Comparison of ENCODE assay signal across 15 cellular contexts in the genomic region with DNA sequence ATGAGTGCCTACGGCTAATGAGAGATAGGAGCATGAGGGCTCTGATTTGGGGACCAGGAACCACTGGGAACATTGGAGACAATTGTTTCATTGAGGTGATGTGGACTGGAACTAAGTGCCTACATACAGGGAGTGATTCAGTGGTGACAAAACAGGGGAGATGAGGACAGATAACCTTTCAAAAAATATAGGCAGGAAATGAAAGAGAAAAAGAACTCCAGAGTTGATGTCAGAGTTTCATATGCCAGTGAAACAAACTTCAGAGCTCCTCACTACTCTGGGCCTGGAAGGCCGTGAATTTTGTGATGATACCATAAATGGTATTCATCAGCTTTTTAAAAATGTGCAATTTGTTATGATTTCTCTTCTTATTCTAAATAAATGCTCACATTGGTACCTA. TPM values are rescaled to one million over a fixed set of nuclear protein-coding genes. Genes with fewer than 3 reads are reported as not detected.
A peak's percentile ranks its signal among the peaks of the same experiment; 100 is the strongest.
DNase-seq lines count a peak whose midpoint lies in the region; ATAC-seq and TF ChIP-seq lines count a peak whose summit lies in the region.
"Had no signal": no experiment of that assay in that cellular context is flagged by ENCODE, and none has a peak within 500 bp of the region (broad histone marks: within the 10 kb centered on the region; RNA-seq: fewer than 3 reads in every experiment).

No MANE protein-coding gene starts in this region.

- no peak overlapping the region for H3K27ac ChIP-seq in OCI-LY7 (ENCODE audit: low read depth, low read length, poor library complexity, severe bottlenecking)
- peak overlapping the region; percentile 17 for H3K27ac ChIP-seq in colonic mucosa
- H3K27ac ChIP-seq: thoracic aorta had no signal

- H3K9me3 ChIP-seq in OCI-LY7 (ENCODE audit: low read length) (no peaks in the 10 kb centered on the region), colonic mucosa (no peaks in the 10 kb centered on the region)
- H3K9me3 ChIP-seq: thoracic aorta had no signal

- H3K27ac Mint-ChIP-seq in activated naive CD4-positive, alpha-beta T cell treated with anti-CD3 and anti-CD28 coated beads for 36 hours: peak overlapping the region; percentile 89
- H3K27ac Mint-ChIP-seq in stimulated activated naive CD8-positive, alpha-beta T cell treated with anti-CD3 and anti-CD28 coated beads, Interleukin-15, Interleukin-2, amounts not matched to agents 100 ng/mL and 50 ng/mL, for 24 hours: peak overlapping the region; percentile 100

- H3K79me2 ChIP-seq in OCI-LY7 (ENCODE audit: insufficient read depth, low read depth, low read length): no peaks in the 10 kb centered on the region

- no peaks in the 10 kb centered on the region for H3K27me3 ChIP-seq in colonic mucosa

- H3K36me3 Mint-ChIP-seq in activated naive CD4-positive, alpha-beta T cell treated with anti-CD3 and anti-CD28 coated beads for 36 hours (ENCODE audit: low read depth): no peaks in the 10 kb centered on the region
- peaks cover 3% of the 10 kb centered on the region for H3K36me3 Mint-ChIP-seq in stimulated activated naive CD8-positive, alpha-beta T cell treated with anti-CD3 and anti-CD28 coated beads, Interleukin-15, Interleukin-2, amounts not matched to agents 100 ng/mL and 50 ng/mL, for 24 hours (ENCODE audit: low read depth)

- H3K4me3 Mint-ChIP-seq in activated naive CD4-positive, alpha-beta T cell treated with anti-CD3 and anti-CD28 coated beads for 36 hours: no peak overlapping the region
- peak overlapping the region; percentile 75 for H3K4me3 Mint-ChIP-seq in stimulated activated naive CD8-positive, alpha-beta T cell treated with anti-CD3 and anti-CD28 coated beads, Interleukin-15, Interleukin-2, amounts not matched to agents 100 ng/mL and 50 ng/mL, for 24 hours

- H4K20me1 ChIP-seq in OCI-LY7 (ENCODE audit: insufficient read depth, low read length): no peaks in the 10 kb centered on the region

- DNase-seq in activated naive CD4-positive, alpha-beta T cell treated with anti-CD3 and anti-CD28 coated beads for 36 hours: peak; percentile 21
- no peak for DNase-seq in activated naive CD4-positive, alpha-beta T cell treated with anti-CD3 and anti-CD28 coated beads, Interleukin-2, amount 50 U/mL, for 16 hours
- DNase-seq in OCI-LY7 (ENCODE audit: low spot score) (no peak), colonic mucosa (no peak), NCI-H2196 (lab: John Stamatoyannopoulos, UW; ENCODE audit: unreplicated experiment) (no peak), superior temporal gyrus (ENCODE audit: extremely low spot score) (no peak)
- DNase-seq: activated CD4-positive, alpha-beta T cell treated with anti-CD3 and anti-CD28 coated beads for 1 hour; aorta; HCEC 1CT; hypothalamus; NCI-H524; SHP77 had no signal

- no peak overlapping the region for H3K9ac ChIP-seq in colonic mucosa (ENCODE audit: low read depth in 2 of 2, low read length in 2 of 2)

- H3K4me2 ChIP-seq in OCI-LY7 (ENCODE audit: low read length): no peak overlapping the region

- peak overlapping the region; percentile 27; the same call in 1 of the 2 replicates for H2AFZ ChIP-seq in OCI-LY7 (ENCODE audit: low read length)

- H3K4me1 ChIP-seq in OCI-LY7 (ENCODE audit: insufficient read depth, low read length, poor library complexity, severe bottlenecking) (no peaks in the 10 kb centered on the region), colonic mucosa (no peaks in the 10 kb centered on the region)

- CTCF ChIA-PET in activated naive CD4-positive, alpha-beta T cell treated with anti-CD3 and anti-CD28 coated beads for 36 hours (lab: Charles Lee): interaction anchor here (0.7 to 1.6 kb wide), 3 partner anchors 28 to 254 kb away, joined by 3 to 10 read pairs (median 3); no protein-coding TSS in a partner anchor
- CTCF ChIA-PET in OCI-LY7 (lab: Charles Lee; ENCODE audit: unreplicated experiment): no interaction called here

- no peaks in the 10 kb centered on the region for H3K9me2 ChIP-seq in OCI-LY7 (ENCODE audit: insufficient read depth, low read length)

- intact Hi-C loops in activated naive CD4-positive, alpha-beta T cell treated with anti-CD3 and anti-CD28 coated beads for 36 hours (cut with micrococcal nuclease): loop anchor here (1.0 to 5.0 kb wide), 4 partner anchors 19 to 361 kb away; no protein-coding TSS in a partner anchor
- intact Hi-C loops in OCI-LY7 (cut with micrococcal nuclease; ENCODE audit: unreplicated experiment) (no loop called here), colonic mucosa (cut with DNase I) (no loop called here)

- ATAC-seq in GM19023 (IDR thresholded peaks at IDR 0.05; ENCODE audit: unreplicated experiment): no peak

- H3K4me1 Mint-ChIP-seq in activated naive CD4-positive, alpha-beta T cell treated with anti-CD3 and anti-CD28 coated beads for 36 hours (ENCODE audit: low read depth): peaks cover 53% of the 10 kb centered on the region
- no peaks in the 10 kb centered on the region for H3K4me1 Mint-ChIP-seq in stimulated activated naive CD8-positive, alpha-beta T cell treated with anti-CD3 and anti-CD28 coated beads, Interleukin-15, Interleukin-2, amounts not matched to agents 100 ng/mL and 50 ng/mL, for 24 hours (ENCODE audit: low read depth)

- no TSS peak for BruUV-seq in OCI-LY7 (replicated peaks; lab: Mats Ljungman, UMichigan)

- no peaks in the 10 kb centered on the region for H3K27me3 Mint-ChIP-seq in activated naive CD4-positive, alpha-beta T cell treated with anti-CD3 and anti-CD28 coated beads for 36 hours (ENCODE audit: low read depth)
- no peaks in the 10 kb centered on the region for H3K27me3 Mint-ChIP-seq in stimulated activated naive CD8-positive, alpha-beta T cell treated with anti-CD3 and anti-CD28 coated beads, Interleukin-15, Interleukin-2, amounts not matched to agents 100 ng/mL and 50 ng/mL, for 24 hours

- no peaks in the 10 kb centered on the region for H3K9me3 Mint-ChIP-seq in activated naive CD4-positive, alpha-beta T cell treated with anti-CD3 and anti-CD28 coated beads for 36 hours
- H3K9me3 Mint-ChIP-seq in stimulated activated naive CD8-positive, alpha-beta T cell treated with anti-CD3 and anti-CD28 coated beads, Interleukin-15, Interleukin-2, amounts not matched to agents 100 ng/mL and 50 ng/mL, for 24 hours: peaks cover 4% of the 10 kb centered on the region

- H3K4me3 ChIP-seq in OCI-LY7 (ENCODE audit: low read depth, low read length, poor library complexity, severe bottlenecking) (no peak overlapping the region), colonic mucosa (no peak overlapping the region)
- H3K4me3 ChIP-seq: thoracic aorta had no signal

- H3K36me3 ChIP-seq in OCI-LY7 (ENCODE audit: insufficient read depth, low read length) (no peaks in the 10 kb centered on the region), colonic mucosa (no peaks in the 10 kb centered on the region)
- H3K36me3 ChIP-seq: thoracic aorta had no signal

- TF ChIP-seq CTCF in OCI-LY7 (conservative IDR thresholded peaks at IDR 0.05; ENCODE audit: low read length) (no peak), colonic mucosa (IDR thresholded peaks at IDR 0.05) (no peak)

- POLR2A ChIA-PET in OCI-LY7 (lab: Charles Lee): interaction anchor here (0.7 kb wide), 1 partner anchor 520 kb away, joined by 3 read pairs; no protein-coding TSS in a partner anchor

RNA-seq across cellular contexts. Expression of a gene that starts 39.3 kb away (rescaled TPM):
- under 1 TPM; 0.31 to 0.67 TPM for total RNA-seq in activated naive CD4-positive, alpha-beta T cell treated with anti-CD3 and anti-CD28 coated beads for 36 hours
- not detected in 2 replicates for total RNA-seq in OCI-LY7 (2014; rRNA removed; shearing (Covaris generic))
- not detected in 2 replicates for total RNA-seq in OCI-LY7 (2022)
- total RNA-seq in colonic mucosa: under 1 TPM; 0.24 to 0.30 TPM
- total RNA-seq: thoracic aorta had no signal
